24 cellular contexts compared by ENCODE assay signal in the genomic region with DNA sequence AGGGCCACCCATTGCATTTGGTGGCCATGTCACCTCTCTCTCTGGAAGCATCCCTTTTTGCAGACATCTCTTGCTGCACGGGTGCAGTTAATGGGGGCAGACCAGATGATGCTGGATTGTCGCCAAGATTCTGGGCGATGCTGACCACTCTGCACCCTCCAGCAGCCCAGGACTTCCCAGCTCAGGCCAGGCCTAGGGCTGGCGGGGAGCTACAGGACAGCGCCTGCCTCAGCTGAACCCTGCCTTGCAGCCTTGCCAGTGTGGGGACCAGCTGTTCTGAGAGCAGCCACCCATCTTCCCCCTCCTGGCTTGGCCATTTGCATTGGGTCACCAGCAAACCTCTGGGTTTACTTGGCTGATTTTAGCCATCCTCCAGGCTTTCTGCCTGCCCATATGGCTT.
"Had no signal": no experiment of that assay in that cellular context is flagged by ENCODE, and none has a peak within 500 bp of the region (broad histone marks: within the 10 kb centered on the region; RNA-seq: fewer than 3 reads in every experiment).

No MANE protein-coding gene starts in this region.

- H3K27ac ChIP-seq: KMS-11, Peyer's patch had no signal

- H3K36me3 ChIP-seq: Peyer's patch had no signal

- H3K4me3 ChIP-seq: Peyer's patch had no signal

- H3K27me3 ChIP-seq: Peyer's patch had no signal

- DNase-seq: activated CD4-positive, alpha-beta T cell treated with anti-CD3 and anti-CD28 coated beads, Interleukin-2, amount 10 ng/mL, durations not matched to agents 24 days and 14 days; activated CD4-positive, alpha-beta T cell treated with anti-CD3 and anti-CD28 coated beads, Interleukin-2, amount 50 U/mL, for 4 hours; activated CD8-positive, alpha-beta memory T cell treated with anti-CD3 and anti-CD28 coated beads, Interleukin-2, amount 50 U/mL, for 4 hours; activated naive CD4-positive, alpha-beta T cell treated with anti-CD3 and anti-CD28 coated beads, Interleukin-2, amount 10 ng/mL, durations not matched to agents 7 days and 5 days; activated naive CD8-positive, alpha-beta T cell treated with anti-CD3 and anti-CD28 coated beads, Interleukin-2, amount 50 U/mL, for 24 hours; activated T-cell treated with anti-CD3 and anti-CD28 coated beads for 4 hours; activated T-cell treated with anti-CD3 and anti-CD28 coated beads, Interleukin-2, amount 50 U/mL, for 4 hours; anterior cingulate cortex; caudate nucleus; NCI-H1092 treated with DMSO at 0.1 percent for 48 hours; NCI-H1417; NCI-H187 treated with DMSO at 0.1 percent for 48 hours; NCI-H2081; NCI-H2171 treated with DMSO at 0.1 percent for 48 hours; NCI-H2227 treated with DMSO at 0.1 percent for 48 hours; NCI-H446 treated with DMSO at 0.1 percent for 48 hours; NCI-H524; NCI-H69; NK-92 treated with Interleukin-12 subunit alpha and Interleukin-12 subunit beta, amount 100 ng/mL, for 24 hours; PC-3; Peyer's patch; RPMI8226; SHP77 treated with DMSO at 0.1 percent for 48 hours had no signal

- H3K9me3 ChIP-seq: Peyer's patch had no signal

- H3K9ac ChIP-seq: KMS-11 had no signal

- H3K4me2 ChIP-seq: KMS-11 had no signal
